1 cellular context compared by ENCODE assay signal in genomic region chrX:11470231-11470630, GRCh38.
TF ChIP-seq lines count a peak whose summit lies in the region.

No MANE protein-coding gene starts in this region.

TF ChIP-seq in IMR-90, 13 proteins besides CTCF, POLR2A, EP300 and RAD21:
- TF ChIP-seq MAFK (IDR thresholded peaks at IDR 0.05; ENCODE audit: low read depth, low read length) (no peak), SMC3 (IDR thresholded peaks at IDR 0.05; ENCODE audit: low read depth, low read length) (no peak), MAZ (IDR thresholded peaks at IDR 0.05; ENCODE audit: borderline replicate concordance, low read depth, low read length) (no peak), MXI1 (IDR thresholded peaks at IDR 0.05; ENCODE audit: borderline replicate concordance, low read depth, low read length) (no peak), ELK1 (IDR thresholded peaks at IDR 0.05; ENCODE audit: borderline replicate concordance, low read depth, low read length) (no peak), BHLHE40 (IDR thresholded peaks at IDR 0.05; ENCODE audit: low read depth, low read length) (no peak), CHD1 (IDR thresholded peaks at IDR 0.05; ENCODE audit: low read depth, low read length) (no peak), RFX5 (IDR thresholded peaks at IDR 0.05; ENCODE audit: low read depth, low read length) (no peak), NFE2L2 (IDR thresholded peaks at IDR 0.05; ENCODE audit: low read depth, low read length) (no peak), RCOR1 (IDR thresholded peaks at IDR 0.05; ENCODE audit: insufficient replicate concordance, low read length) (no peak), FOS (IDR thresholded peaks at IDR 0.05; ENCODE audit: low read depth, low read length) (no peak), CEBPB (IDR thresholded peaks at IDR 0.05; ENCODE audit: low read depth, low read length) (no peak), USF2 (IDR thresholded peaks at IDR 0.05; ENCODE audit: low read depth, low read length) (no peak)
